1 cellular context compared by ENCODE assay signal in genomic region chr1:168970945-168971799, GRCh38.
TF ChIP-seq lines count a peak whose summit lies in the region.

No MANE protein-coding gene starts in this region.

TF ChIP-seq in GM23338, 12 proteins besides CTCF, POLR2A, EP300 and RAD21 (continued from another document):
- TF ChIP-seq REST (IDR thresholded peaks at IDR 0.05; ENCODE audit: unreplicated experiment) (no peak), ZNF462 (CRISPR knock-in tag; IDR thresholded peaks at IDR 0.05) (no peak), STAT1 (IDR thresholded peaks at IDR 0.05; ENCODE audit: unreplicated experiment) (no peak), NANOG (IDR thresholded peaks at IDR 0.05; ENCODE audit: borderline replicate concordance) (no peak), EZH2 (IDR thresholded peaks at IDR 0.05; ENCODE audit: low read depth, unreplicated experiment) (no peak), POLR2AphosphoS5 (IDR thresholded peaks at IDR 0.05; ENCODE audit: low read depth) (no peak), ZNF114 (CRISPR knock-in tag; IDR thresholded peaks at IDR 0.05) (no peak), CREB1 (CRISPR knock-in tag; IDR thresholded peaks at IDR 0.05; ENCODE audit: low read depth) (no peak), JUNB (IDR thresholded peaks at IDR 0.05; ENCODE audit: unreplicated experiment) (no peak), ETS1 (IDR thresholded peaks at IDR 0.05) (no peak), ZNF331 (CRISPR knock-in tag; IDR thresholded peaks at IDR 0.05; ENCODE audit: low read depth) (no peak)
